In genomic region chr17:3622977-3623594, GRCh38 we compare ENCODE assay signal across 1 cellular context.
TF ChIP-seq lines count a peak whose summit lies in the region.

No MANE protein-coding gene starts in this region.

TF ChIP-seq in IMR-90, 13 proteins besides CTCF, POLR2A, EP300 and RAD21 (continued from another document):
- TF ChIP-seq ELK1 (IDR thresholded peaks at IDR 0.05; ENCODE audit: borderline replicate concordance, low read depth, low read length) (no peak), CEBPB (IDR thresholded peaks at IDR 0.05; ENCODE audit: low read depth, low read length) (no peak)
